9 cellular contexts compared by ENCODE assay signal in the genomic region with DNA sequence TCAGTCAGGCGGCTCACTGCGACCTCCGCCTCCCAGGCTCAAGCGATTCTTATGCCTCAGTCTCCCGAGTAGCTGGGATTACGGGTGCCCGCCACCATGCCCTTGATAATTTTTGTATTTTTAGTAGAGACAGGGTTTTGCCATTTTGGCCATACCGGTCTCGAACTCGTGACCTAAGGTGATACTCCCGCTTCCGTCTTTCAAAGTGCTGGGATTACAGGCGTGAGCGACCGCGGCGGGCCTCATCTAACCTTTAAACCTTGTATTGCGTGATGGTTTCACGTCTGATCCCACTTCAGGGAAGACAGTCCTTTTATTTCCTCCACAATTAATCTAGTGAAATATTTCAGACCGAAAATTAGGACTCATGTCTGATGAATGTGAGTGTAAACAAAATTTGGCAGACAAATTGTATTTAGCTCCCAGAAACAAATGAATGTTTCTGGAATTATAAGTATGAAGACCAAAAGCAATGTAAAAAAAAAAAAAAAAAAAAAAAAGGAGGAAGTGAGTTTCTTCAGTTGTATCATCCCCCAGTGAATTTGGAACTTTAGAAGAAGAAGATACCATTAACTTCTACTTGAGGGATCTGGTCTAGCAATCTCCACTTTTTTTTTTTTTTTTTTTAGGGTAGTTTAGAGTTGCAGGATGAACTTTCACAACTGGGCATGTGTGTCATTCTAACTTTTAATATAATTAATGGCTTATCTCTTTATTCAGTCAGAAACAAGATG. TPM values are rescaled to one million over a fixed set of nuclear protein-coding genes. Genes with fewer than 3 reads are reported as not detected.
DNase-seq lines count a peak whose midpoint lies in the region; ATAC-seq lines count a peak whose summit lies in the region.
"Had no signal": no experiment of that assay in that cellular context is flagged by ENCODE, and none has a peak within 500 bp of the region (broad histone marks: within the 10 kb centered on the region; RNA-seq: fewer than 3 reads in every experiment).

No MANE protein-coding gene starts in this region.

- peak overlapping the region; percentile 94 for H3K9ac ChIP-seq in HUES64 (ENCODE audit: low read depth, low read length)
- H3K9ac ChIP-seq in mucosa of rectum (ENCODE audit: low read depth in 1 of 2, low read length in 2 of 2), result no peak overlapping the region

- WGBS in HUES64, result 92% methylated on average over 20 of the region's 20 CpGs

- H3K27me3 ChIP-seq in HUES64 (ENCODE audit: insufficient read depth, low read length), result no peaks in the 10 kb centered on the region
- no peaks in the 10 kb centered on the region for H3K27me3 ChIP-seq in mucosa of rectum (ENCODE audit: control insufficient read depth in 2 of 2, insufficient read depth in 2 of 2, low read length in 2 of 2)
- H3K27me3 ChIP-seq: foreskin keratinocyte had no signal

- H3K27me3 Mint-ChIP-seq in activated T-helper 17 cell treated with anti-CD3 and anti-CD28 coated beads, Interleukin-2, amount 50 U/mL, for 72 hours, result no peaks in the 10 kb centered on the region

- H3K4me1 Mint-ChIP-seq in activated T-helper 17 cell treated with anti-CD3 and anti-CD28 coated beads, Interleukin-2, amount 50 U/mL, for 72 hours, result no peaks in the 10 kb centered on the region

- H3K27ac Mint-ChIP-seq in activated T-helper 17 cell treated with anti-CD3 and anti-CD28 coated beads, Interleukin-2, amount 50 U/mL, for 72 hours, result peak overlapping the region; percentile 97

- peak overlapping the region; percentile 94 for H3K4me3 Mint-ChIP-seq in activated T-helper 17 cell treated with anti-CD3 and anti-CD28 coated beads, Interleukin-2, amount 50 U/mL, for 72 hours

- H3K4me3 ChIP-seq in HUES64 (ENCODE audit: low read length) (peak overlapping the region; percentile 84), mucosa of rectum (ENCODE audit: low read length in 2 of 2) (peak overlapping the region; percentile 64 to 92)

- H3K27ac ChIP-seq in HUES64 (ENCODE audit: low read depth, low read length), result no peak overlapping the region
- H3K27ac ChIP-seq in mucosa of rectum (ENCODE audit: low read depth in 2 of 2, low read length in 2 of 2), result no peak overlapping the region

- no peak for ATAC-seq in activated T-helper 17 cell treated with anti-CD3 and anti-CD28 coated beads, Interleukin-2, amount 50 U/mL, for 72 hours (replicated peaks)
- ATAC-seq in GM18861 (IDR thresholded peaks at IDR 0.05; ENCODE audit: unreplicated experiment) (no peak), GM19395 (IDR thresholded peaks at IDR 0.05; ENCODE audit: unreplicated experiment) (no peak)
- ATAC-seq: foreskin keratinocyte had no signal

- H3K36me3 Mint-ChIP-seq in activated T-helper 17 cell treated with anti-CD3 and anti-CD28 coated beads, Interleukin-2, amount 50 U/mL, for 72 hours (ENCODE audit: low read depth), result peaks cover 56% of the 10 kb centered on the region

- H3K9me3 ChIP-seq in HUES64 (ENCODE audit: insufficient read depth, low read depth, low read length), result no peaks in the 10 kb centered on the region
- no peaks in the 10 kb centered on the region for H3K9me3 ChIP-seq in mucosa of rectum (ENCODE audit: control insufficient read depth in 2 of 2, low read length in 2 of 2)

- no peaks in the 10 kb centered on the region for H3K9me3 Mint-ChIP-seq in activated T-helper 17 cell treated with anti-CD3 and anti-CD28 coated beads, Interleukin-2, amount 50 U/mL, for 72 hours

- H3K4me1 ChIP-seq in HUES64 (ENCODE audit: insufficient read depth, low read length) (no peaks in the 10 kb centered on the region; the same call in 1 of the 2 replicates), mucosa of rectum (ENCODE audit: control insufficient read depth in 2 of 2, insufficient read depth in 2 of 2, low read length in 2 of 2) (peaks cover 5 to 11% of the 10 kb centered on the region in 2 donors)

- H3K36me3 ChIP-seq in HUES64 (ENCODE audit: insufficient read depth, low read length) (peaks cover 42% of the 10 kb centered on the region), mucosa of rectum (ENCODE audit: control insufficient read depth in 2 of 2, insufficient read depth in 2 of 2, low read length in 2 of 2) (peaks cover 16 to 19% of the 10 kb centered on the region in 2 donors)

- DNase-seq in CD1c-positive myeloid dendritic cell (ENCODE audit: extremely low spot score) (peak; percentile 34), iPS-NIHi11 (ENCODE audit: low spot score) (no peak), NCI-H128 (lab: John Stamatoyannopoulos, UW; ENCODE audit: unreplicated experiment) (no peak)
- DNase-seq: foreskin keratinocyte had no signal

RNA-seq across cellular contexts. Expression of a gene that starts 1.6 kb away (rescaled TPM):
- 40.6 TPM for polyA plus RNA-seq in HUES64 (2013, experiment 1 of 2)
- 34.4 TPM for polyA plus RNA-seq in HUES64 (2013, experiment 2 of 2)
- total RNA-seq in activated T-helper 17 cell treated with anti-CD3 and anti-CD28 coated beads, Interleukin-2, amount 50 U/mL, for 72 hours, result 10 to 100 TPM; 24.7 to 48.1 TPM
